ENCODE assay signal across 12 cellular contexts in genomic region chr3:138082992-138083386, GRCh38. TPM values are rescaled to one million over a fixed set of nuclear protein-coding genes. Genes with fewer than 3 reads are reported as not detected.
DNase-seq lines count a peak whose midpoint lies in the region; ATAC-seq and FAIRE-seq lines count a peak whose summit lies in the region.
"Had no signal": no experiment of that assay in that cellular context is flagged by ENCODE, and none has a peak within 500 bp of the region (broad histone marks: within the 10 kb centered on the region; RNA-seq: fewer than 3 reads in every experiment).

No MANE protein-coding gene starts in this region.

- FAIRE-seq in GM19239 (lab: Jason Lieb, UNC) = no peak
- FAIRE-seq: kidney had no signal

- H3K4me2 ChIP-seq in skeletal muscle satellite cell (ENCODE audit: low read length) = peak overlapping the region; percentile 52

- H3K4me1 ChIP-seq in skeletal muscle satellite cell (ENCODE audit: control insufficient read depth, insufficient read depth, low read length) = peaks cover 48% of the 10 kb centered on the region
- H3K4me1 ChIP-seq: testis had no signal

- H3K27ac Mint-ChIP-seq in activated CD4-positive, alpha-beta T cell treated with anti-CD3 and anti-CD28 coated beads for 36 hours = no peak overlapping the region

- no peak overlapping the region for H3K9ac ChIP-seq in skeletal muscle satellite cell (ENCODE audit: low read depth, low read length)

- H3K4me1 Mint-ChIP-seq in activated CD4-positive, alpha-beta T cell treated with anti-CD3 and anti-CD28 coated beads for 36 hours = peaks cover 36% of the 10 kb centered on the region

- no peaks in the 10 kb centered on the region for H3K9me3 Mint-ChIP-seq in activated CD4-positive, alpha-beta T cell treated with anti-CD3 and anti-CD28 coated beads for 36 hours (ENCODE audit: low read depth)

- POLR2A ChIA-PET in activated CD4-positive, alpha-beta T cell treated with anti-CD3 and anti-CD28 coated beads for 36 hours (lab: Charles Lee) = interaction anchor here (0.6 to 0.7 kb wide), 2 partner anchors 8 to 973 kb away, joined by 3 read pairs; no protein-coding TSS in a partner anchor

- no peaks in the 10 kb centered on the region for H3K27me3 ChIP-seq in skeletal muscle satellite cell (ENCODE audit: control insufficient read depth, insufficient read depth, low read length)
- H3K27me3 ChIP-seq: esophagus squamous epithelium, testis had no signal

- H3K9me3 ChIP-seq in skeletal muscle satellite cell (replicated peaks; ENCODE audit: low read length) = no peaks in the 10 kb centered on the region
- H3K9me3 ChIP-seq: esophagus squamous epithelium, testis had no signal

- H3K4me3 Mint-ChIP-seq in activated CD4-positive, alpha-beta T cell treated with anti-CD3 and anti-CD28 coated beads for 36 hours = no peak overlapping the region

- ATAC-seq in activated CD4-positive, alpha-beta T cell treated with anti-CD3 and anti-CD28 coated beads for 36 hours = peak; percentile 0
- peak; percentile 37 for ATAC-seq in HG02973 (IDR thresholded peaks at IDR 0.05; ENCODE audit: unreplicated experiment)
- no peak for ATAC-seq in HG02759 (IDR thresholded peaks at IDR 0.05; ENCODE audit: unreplicated experiment)

- CTCF ChIA-PET in activated CD4-positive, alpha-beta T cell treated with anti-CD3 and anti-CD28 coated beads for 36 hours (lab: Charles Lee) = interaction anchor here (0.8 to 3.5 kb wide), 7 partner anchors 11 to 353 kb away, joined by 3 to 15 read pairs (median 3); no protein-coding TSS in a partner anchor

- no peak for DNase-seq in activated CD4-positive, alpha-beta T cell treated with anti-CD3 and anti-CD28 coated beads for 36 hours
- DNase-seq in activated CD4-positive, alpha-beta T cell treated with anti-CD3 and anti-CD28 coated beads, Interleukin-2, amount 50 U/mL, for 48 hours = no peak
- DNase-seq in astrocyte of the hippocampus (ENCODE audit: low read depth, low spot score) = peak; percentile 45
- no peak for DNase-seq in GM03348 (ENCODE audit: low spot score)
- DNase-seq in GM19239 (ENCODE audit: insufficient read length, low spot score) = no peak
- DNase-seq: aorta, esophagus squamous epithelium, kidney, testis had no signal

- H3K36me3 Mint-ChIP-seq in activated CD4-positive, alpha-beta T cell treated with anti-CD3 and anti-CD28 coated beads for 36 hours (ENCODE audit: low read depth) = no peaks in the 10 kb centered on the region

- intact Hi-C loops in activated CD4-positive, alpha-beta T cell treated with anti-CD3 and anti-CD28 coated beads for 36 hours (cut with DNase I, micrococcal nuclease) = loop anchor here (1.0 to 5.0 kb wide), 3 partner anchors 16 to 89 kb away; partner anchors contain the start of gene DBR1 (in 1 of the 2)

- H3K4me3 ChIP-seq in skeletal muscle satellite cell (ENCODE audit: low read length) = no peak overlapping the region
- H3K4me3 ChIP-seq: testis had no signal

- H3K27me3 Mint-ChIP-seq in activated CD4-positive, alpha-beta T cell treated with anti-CD3 and anti-CD28 coated beads for 36 hours = peaks cover 4% of the 10 kb centered on the region

- peaks cover 45% of the 10 kb centered on the region for H3K36me3 ChIP-seq in skeletal muscle satellite cell (ENCODE audit: insufficient read depth, low read length)

RNA-seq across cellular contexts. Expression of gene DZIP1L, which starts 32.4 kb away (rescaled TPM):
- not detected for total RNA-seq in activated CD4-positive, alpha-beta T cell treated with anti-CD3 and anti-CD28 coated beads for 36 hours
- 18.3 and 21.8 TPM in 2 replicates for total RNA-seq in skeletal muscle satellite cell (2012; rRNA removed)

RNA-seq across cellular contexts. Expression of gene A4GNT, which starts 49.2 kb away (rescaled TPM):
- not detected for total RNA-seq in activated CD4-positive, alpha-beta T cell treated with anti-CD3 and anti-CD28 coated beads for 36 hours
- not detected in 2 replicates for total RNA-seq in skeletal muscle satellite cell (2012; rRNA removed)
- total RNA-seq: aorta, esophagus squamous epithelium, kidney, testis had no signal
